ENCODE assay signal across 8 cellular contexts in the genomic region with DNA sequence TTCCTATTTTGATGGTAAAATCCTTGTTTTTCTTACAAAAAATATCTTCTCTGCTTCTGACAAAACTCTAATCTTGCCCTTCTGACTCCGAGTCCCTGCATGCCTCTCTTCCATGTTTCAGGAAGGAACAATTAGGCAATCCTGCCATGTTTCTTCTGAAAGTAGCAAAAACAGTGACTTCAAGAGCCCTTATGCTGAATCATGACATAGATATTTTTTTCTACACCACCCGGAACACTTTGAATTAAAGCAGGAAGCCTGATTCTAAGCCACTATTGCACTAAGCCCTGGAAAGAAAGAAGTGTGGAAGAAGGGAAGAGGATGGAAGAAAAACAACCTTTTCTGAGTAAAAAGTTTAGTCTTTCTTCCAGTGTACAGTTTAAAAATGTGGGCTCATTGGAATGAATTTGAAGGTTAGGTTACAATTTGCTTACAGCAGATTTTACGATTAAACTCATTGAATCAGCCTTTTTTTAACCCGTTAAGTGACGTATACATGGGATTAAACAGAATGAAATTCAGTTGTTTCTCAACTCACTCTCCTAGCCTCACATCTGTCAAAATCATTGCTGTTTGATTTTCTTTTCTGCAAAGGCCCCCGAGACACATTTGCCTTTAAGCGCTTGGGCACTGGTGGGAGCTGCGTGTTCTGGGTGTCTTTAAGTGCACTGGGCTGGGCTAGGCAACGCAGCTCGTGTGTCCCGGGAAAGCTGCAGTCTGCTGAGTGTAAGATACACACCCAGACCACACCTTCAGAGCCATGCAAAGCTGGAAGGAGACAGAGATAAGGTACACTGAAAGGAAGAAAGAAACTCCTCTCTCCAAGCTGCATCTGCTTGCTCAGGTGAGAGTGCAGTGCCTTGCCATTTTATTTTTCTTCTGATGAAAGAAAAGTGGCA.
A peak's percentile ranks its signal among the peaks of the same experiment; 100 is the strongest.
DNase-seq lines count a peak whose midpoint lies in the region; ATAC-seq and TF ChIP-seq lines count a peak whose summit lies in the region.

No MANE protein-coding gene starts in this region.

- CTCF ChIA-PET in CD8-positive, alpha-beta memory T cell (lab: Charles Lee) = interaction anchor here (1.2 kb wide), 1 partner anchor 160 kb away, joined by 4 read pairs; the partner anchor contains the start of gene CITED2
- CTCF ChIA-PET in mammary epithelial cell (lab: Charles Lee; ENCODE audit: low non-redundant PET) = no interaction called here
- CTCF ChIA-PET in activated naive CD4-positive, alpha-beta T cell treated with anti-CD3 and anti-CD28 coated beads for 36 hours (lab: Charles Lee) = no interaction called here

- H3K27ac Mint-ChIP-seq in CD8-positive, alpha-beta memory T cell = peak overlapping the region; percentile 74 to 99 (median 93)
- H3K27ac Mint-ChIP-seq in mesothelial cell of epicardium = peak overlapping the region; percentile 35
- H3K27ac Mint-ChIP-seq in activated naive CD4-positive, alpha-beta T cell treated with anti-CD3 and anti-CD28 coated beads for 36 hours = no peak overlapping the region

- peak overlapping the region; percentile 57 for H2AFZ ChIP-seq in mammary epithelial cell (ENCODE audit: low read depth, low read length)

- POLR2A ChIA-PET in CD8-positive, alpha-beta memory T cell (lab: Charles Lee) = interaction anchor here (0.6 to 2.1 kb wide), 2 partner anchors 8 to 159 kb away, joined by 3 to 15 read pairs; partner anchors contain the start of gene CITED2

- TF ChIP-seq CTCF in mammary epithelial cell (conservative IDR thresholded peaks at IDR 0.05 in 1 of 2, IDR thresholded peaks at IDR 0.05 in 1 of 2; ENCODE audit: extremely low read depth in 1 of 2, insufficient read depth in 1 of 2, low read depth in 1 of 2, low read length in 2 of 2) (no peak), mesothelial cell of epicardium (IDR thresholded peaks at IDR 0.05; ENCODE audit: unreplicated experiment) (no peak), GM20000 (IDR thresholded peaks at IDR 0.05; ENCODE audit: extremely low read depth, missing control alignments) (no peak)

- H3K4me2 ChIP-seq in mammary epithelial cell (ENCODE audit: insufficient read depth, low read depth, low read length) = peak overlapping the region; percentile 41

- no peak for DNase-seq in CD8-positive, alpha-beta memory T cell
- DNase-seq in Kasumi-1 (lab: John Stamatoyannopoulos, UW) = peak; percentile 49 to 60
- no peak for DNase-seq in mammary epithelial cell
- no peak for DNase-seq in mesothelial cell of epicardium (ENCODE audit: low spot score in 2 of 2, unreplicated experiment in 2 of 2)
- no peak for DNase-seq in activated naive CD4-positive, alpha-beta T cell treated with anti-CD3 and anti-CD28 coated beads for 36 hours
- no peak for DNase-seq in GM20000 (ENCODE audit: low spot score)

- H3K27me3 Mint-ChIP-seq in CD8-positive, alpha-beta memory T cell = no peaks in the 10 kb centered on the region
- H3K27me3 Mint-ChIP-seq in mesothelial cell of epicardium (ENCODE audit: low read depth) = no peaks in the 10 kb centered on the region
- H3K27me3 Mint-ChIP-seq in activated naive CD4-positive, alpha-beta T cell treated with anti-CD3 and anti-CD28 coated beads for 36 hours (ENCODE audit: low read depth) = no peaks in the 10 kb centered on the region

- no peaks in the 10 kb centered on the region for H4K20me1 ChIP-seq in mammary epithelial cell (ENCODE audit: insufficient read depth, low read length)

- no peaks in the 10 kb centered on the region for H3K79me2 ChIP-seq in mammary epithelial cell (ENCODE audit: insufficient read depth, low read length)

- dilution Hi-C loops in mammary epithelial cell (cut with HindIII; ENCODE audit: low sequenced_read_pairs) = no loop called here

- H3K9me3 Mint-ChIP-seq in CD8-positive, alpha-beta memory T cell = no peaks in the 10 kb centered on the region
- no peaks in the 10 kb centered on the region for H3K9me3 Mint-ChIP-seq in mesothelial cell of epicardium
- no peaks in the 10 kb centered on the region for H3K9me3 Mint-ChIP-seq in activated naive CD4-positive, alpha-beta T cell treated with anti-CD3 and anti-CD28 coated beads for 36 hours

- intact Hi-C loops in mammary epithelial cell (cut with micrococcal nuclease) = no loop called here
- intact Hi-C loops in activated naive CD4-positive, alpha-beta T cell treated with anti-CD3 and anti-CD28 coated beads for 36 hours (cut with micrococcal nuclease) = no loop called here

- BruUV-seq in mammary epithelial cell (replicated peaks; lab: Mats Ljungman, UMichigan) = no TSS peak

- 85% methylated on average over 11 of the region's 11 CpGs for WGBS in mammary epithelial cell (ENCODE audit: low coverage, missing lambda C conversion rate)

- peaks cover 25% of the 10 kb centered on the region for H3K4me1 ChIP-seq in CD8-positive, alpha-beta memory T cell (ENCODE audit: insufficient read depth, low read length)
- H3K4me1 ChIP-seq in mammary epithelial cell (ENCODE audit: insufficient read depth, low read length) = peaks cover 9% of the 10 kb centered on the region

- in situ Hi-C loops in mammary epithelial cell (cut with MboI; ENCODE audit: low sequenced_read_pairs in 2 of 2) = no loop called here

- H3K36me3 ChIP-seq in CD8-positive, alpha-beta memory T cell (ENCODE audit: insufficient read depth, low read length) = no peaks in the 10 kb centered on the region
- H3K36me3 ChIP-seq in mammary epithelial cell (ENCODE audit: insufficient read depth, low read length) = no peaks in the 10 kb centered on the region

- H3K4me3 Mint-ChIP-seq in CD8-positive, alpha-beta memory T cell = peak overlapping the region; percentile 44 to 86 (median 76)
- H3K4me3 Mint-ChIP-seq in mesothelial cell of epicardium = no peak overlapping the region
- no peak overlapping the region for H3K4me3 Mint-ChIP-seq in activated naive CD4-positive, alpha-beta T cell treated with anti-CD3 and anti-CD28 coated beads for 36 hours

- peak overlapping the region; percentile 38 for H3K27ac ChIP-seq in CD8-positive, alpha-beta memory T cell (ENCODE audit: low read depth, low read length)
- H3K27ac ChIP-seq in mammary epithelial cell (ENCODE audit: insufficient read depth, low read depth, low read length) = no peak overlapping the region

- no peak overlapping the region for H3K4me3 ChIP-seq in CD8-positive, alpha-beta memory T cell (ENCODE audit: low read length)
- no peak overlapping the region for H3K4me3 ChIP-seq in mammary epithelial cell (replicated peaks in 1 of 3; ENCODE audit: insufficient read depth in 1 of 3, low read depth in 2 of 3, low read length in 3 of 3)

- no peaks in the 10 kb centered on the region for H3K9me3 ChIP-seq in CD8-positive, alpha-beta memory T cell (ENCODE audit: low read length)
- H3K9me3 ChIP-seq in mammary epithelial cell (replicated peaks; ENCODE audit: insufficient read depth, low read length) = no peaks in the 10 kb centered on the region

- ATAC-seq in GM21528 (IDR thresholded peaks at IDR 0.05; ENCODE audit: low FRiP score, unreplicated experiment) (no peak), GM18520 (IDR thresholded peaks at IDR 0.05; ENCODE audit: unreplicated experiment) (no peak)

- no peak overlapping the region for H3K9ac ChIP-seq in mammary epithelial cell (ENCODE audit: insufficient read depth, low read length)

- no peaks in the 10 kb centered on the region for H3K27me3 ChIP-seq in CD8-positive, alpha-beta memory T cell (ENCODE audit: insufficient read depth, low read length, poor library complexity, severe bottlenecking)
- H3K27me3 ChIP-seq in mammary epithelial cell (ENCODE audit: insufficient read depth, low read length) = no peaks in the 10 kb centered on the region

- H3K4me1 Mint-ChIP-seq in CD8-positive, alpha-beta memory T cell = peaks cover 57 to 83% (median 82%) of the 10 kb centered on the region in 3 donors
- H3K4me1 Mint-ChIP-seq in mesothelial cell of epicardium = peaks cover 36% of the 10 kb centered on the region
- peaks cover 21% of the 10 kb centered on the region for H3K4me1 Mint-ChIP-seq in activated naive CD4-positive, alpha-beta T cell treated with anti-CD3 and anti-CD28 coated beads for 36 hours (ENCODE audit: low read depth)

- no peaks in the 10 kb centered on the region for H3K36me3 Mint-ChIP-seq in CD8-positive, alpha-beta memory T cell
- H3K36me3 Mint-ChIP-seq in mesothelial cell of epicardium = no peaks in the 10 kb centered on the region
- no peaks in the 10 kb centered on the region for H3K36me3 Mint-ChIP-seq in activated naive CD4-positive, alpha-beta T cell treated with anti-CD3 and anti-CD28 coated beads for 36 hours (ENCODE audit: low read depth)

Comparison
In these comparisons a context has a peak if more than half of its experiments do, and no peak if none do; other contexts are left out.
1. DNase-seq: peak in Kasumi-1 (2 of 2); none in CD8-positive, alpha-beta memory T cell (0 of 5), mammary epithelial cell (single experiment), mesothelial cell of epicardium (0 of 2), activated naive CD4-positive, alpha-beta T cell treated with anti-CD3 and anti-CD28 coated beads for 36 hours (single experiment) and GM20000 (single experiment).
2. H3K4me3 Mint-ChIP-seq: peak in CD8-positive, alpha-beta memory T cell (7 of 7); none in mesothelial cell of epicardium (single experiment) and activated naive CD4-positive, alpha-beta T cell treated with anti-CD3 and anti-CD28 coated beads for 36 hours (single experiment).